In genomic region chr13:24638096-24638495, GRCh38 we compare ENCODE assay signal across 23 cellular contexts. TPM values are rescaled to one million over a fixed set of nuclear protein-coding genes. Genes with fewer than 3 reads are reported as not detected.
"Had no signal": no experiment of that assay in that cellular context is flagged by ENCODE, and none has a peak within 500 bp of the region (broad histone marks: within the 10 kb centered on the region; RNA-seq: fewer than 3 reads in every experiment).

No MANE protein-coding gene starts in this region.

- H3K4me3 ChIP-seq: MG63, SJSA1, SK-N-MC had no signal

- H3K4me1 ChIP-seq: SJSA1 had no signal

- H3K9me3 ChIP-seq: MG63, SJSA1 had no signal

- H3K36me3 ChIP-seq: MG63, SJSA1 had no signal

- DNase-seq: IMR-90, Karpas-422, KG1, MG63, NCI-H1092, NCI-H1436, NCI-H187, NCI-H2029, NCI-H2081 treated with DMSO at 0.1 percent for 48 hours, NCI-H2171, NCI-H226, NCI-H446, NCI-H510A, NCI-H524 treated with DMSO at 0.1 percent for 48 hours, NCI-H69, NCI-H774, Right ventricle myocardium superior, RPMI8226, SIG-M5 had no signal

- H3K27ac ChIP-seq: SJSA1, SK-N-MC had no signal

- ATAC-seq: HepG2 had no signal

- H3K27me3 ChIP-seq: SJSA1 had no signal

RNA-seq across cellular contexts. Expression of gene ATP12A, which starts 42.1 kb away (rescaled TPM):
- total RNA-seq: HepG2, HT1080, IMR-90, Right ventricle myocardium superior, SJSA1 had no signal
- polyA plus RNA-seq: HepG2, IMR-90 had no signal
